Comparison of ENCODE assay signal across 14 cellular contexts in genomic region chr6:14744212-14744556, GRCh38.
A peak's percentile ranks its signal among the peaks of the same experiment; 100 is the strongest.
DNase-seq lines count a peak whose midpoint lies in the region; ATAC-seq and TF ChIP-seq lines count a peak whose summit lies in the region.
"Had no signal": no experiment of that assay in that cellular context is flagged by ENCODE, and none has a peak within 500 bp of the region (broad histone marks: within the 10 kb centered on the region; RNA-seq: fewer than 3 reads in every experiment).

No MANE protein-coding gene starts in this region.

- CTCF ChIA-PET in activated naive CD4-positive, alpha-beta T cell treated with anti-CD3 and anti-CD28 coated beads, Interleukin-2, amount 10 ng/mL, durations not matched to agents 7 days and 5 days (lab: Charles Lee) = no interaction called here
- CTCF ChIA-PET in activated CD8-positive, alpha-beta T cell treated with anti-CD3 and anti-CD28 coated beads, Interleukin-2, amount 10 ng/mL, durations not matched to agents 7 days and 5 days (lab: Charles Lee) = no interaction called here

- peak overlapping the region; percentile 82 for H3K27ac Mint-ChIP-seq in activated naive CD4-positive, alpha-beta T cell treated with anti-CD3 and anti-CD28 coated beads, Interleukin-2, amount 10 ng/mL, durations not matched to agents 7 days and 5 days
- peak overlapping the region; percentile 60 for H3K27ac Mint-ChIP-seq in activated CD8-positive, alpha-beta T cell treated with anti-CD3 and anti-CD28 coated beads, Interleukin-2, amount 10 ng/mL, durations not matched to agents 7 days and 5 days
- H3K27ac Mint-ChIP-seq: WTC11 had no signal

- H3K27me3 ChIP-seq in foreskin keratinocyte (no peaks in the 10 kb centered on the region), suprapubic skin (no peaks in the 10 kb centered on the region)
- H3K27me3 ChIP-seq: thyroid gland had no signal

- 65% methylated on average over 3 of the region's 3 CpGs for WGBS in suprapubic skin

- ATAC-seq in activated CD8-positive, alpha-beta T cell treated with anti-CD3 and anti-CD28 coated beads, Interleukin-2, amount 10 ng/mL, durations not matched to agents 7 days and 5 days = no peak
- no peak for ATAC-seq in foreskin keratinocyte
- ATAC-seq in GM21786 (IDR thresholded peaks at IDR 0.05; ENCODE audit: unreplicated experiment) = no peak
- ATAC-seq: left lobe of liver, WTC11 had no signal

- TF ChIP-seq EP300 in suprapubic skin (IDR thresholded peaks at IDR 0.05) = no peak

- H3K9me3 ChIP-seq in suprapubic skin = no peaks in the 10 kb centered on the region
- H3K9me3 ChIP-seq: thyroid gland had no signal

- peaks cover 6% of the 10 kb centered on the region for H3K36me3 Mint-ChIP-seq in activated naive CD4-positive, alpha-beta T cell treated with anti-CD3 and anti-CD28 coated beads, Interleukin-2, amount 10 ng/mL, durations not matched to agents 7 days and 5 days
- no peaks in the 10 kb centered on the region for H3K36me3 Mint-ChIP-seq in activated CD8-positive, alpha-beta T cell treated with anti-CD3 and anti-CD28 coated beads, Interleukin-2, amount 10 ng/mL, durations not matched to agents 7 days and 5 days (ENCODE audit: low read depth)

- peaks cover 27% of the 10 kb centered on the region for H3K4me1 ChIP-seq in foreskin keratinocyte
- H3K4me1 ChIP-seq in suprapubic skin = peaks cover 13% of the 10 kb centered on the region
- H3K4me1 ChIP-seq: thyroid gland had no signal

- no peak for TF ChIP-seq POLR2A in suprapubic skin (IDR thresholded peaks at IDR 0.05)

- TF ChIP-seq CTCF in foreskin keratinocyte (conservative IDR thresholded peaks at IDR 0.05) (no peak), suprapubic skin (IDR thresholded peaks at IDR 0.05) (no peak)

- no peak overlapping the region for H3K4me3 Mint-ChIP-seq in activated naive CD4-positive, alpha-beta T cell treated with anti-CD3 and anti-CD28 coated beads, Interleukin-2, amount 10 ng/mL, durations not matched to agents 7 days and 5 days
- no peak overlapping the region for H3K4me3 Mint-ChIP-seq in activated CD8-positive, alpha-beta T cell treated with anti-CD3 and anti-CD28 coated beads, Interleukin-2, amount 10 ng/mL, durations not matched to agents 7 days and 5 days
- H3K4me3 Mint-ChIP-seq: naive B cell, WTC11 had no signal

- H3K4me3 ChIP-seq in suprapubic skin = no peak overlapping the region
- H3K4me3 ChIP-seq: thyroid gland had no signal

- DNase-seq in activated naive CD4-positive, alpha-beta T cell treated with anti-CD3 and anti-CD28 coated beads, Interleukin-2, amount 10 ng/mL, durations not matched to agents 7 days and 5 days = no peak
- DNase-seq in activated naive CD4-positive, alpha-beta T cell (lab: John Stamatoyannopoulos, UW) = no peak
- no peak for DNase-seq in activated CD8-positive, alpha-beta T cell treated with anti-CD3 and anti-CD28 coated beads, Interleukin-2, amount 10 ng/mL, durations not matched to agents 7 days and 5 days
- DNase-seq in foreskin keratinocyte = no peak
- DNase-seq in suprapubic skin (ENCODE audit: low spot score in 2 of 2) = no peak
- no peak for DNase-seq in activated gamma-delta T cell (lab: John Stamatoyannopoulos, UW)
- no peak for DNase-seq in NCI-H1436 treated with DMSO at 0.1 percent for 48 hours (lab: John Stamatoyannopoulos, UW)
- DNase-seq: naive B cell, NCI-H187, NCI-H510A, thyroid gland had no signal

- peaks cover 17% of the 10 kb centered on the region for H3K9me3 Mint-ChIP-seq in activated naive CD4-positive, alpha-beta T cell treated with anti-CD3 and anti-CD28 coated beads, Interleukin-2, amount 10 ng/mL, durations not matched to agents 7 days and 5 days
- H3K9me3 Mint-ChIP-seq in activated CD8-positive, alpha-beta T cell treated with anti-CD3 and anti-CD28 coated beads, Interleukin-2, amount 10 ng/mL, durations not matched to agents 7 days and 5 days (ENCODE audit: insufficient read depth) = peaks cover 4% of the 10 kb centered on the region

- H3K4me1 Mint-ChIP-seq in activated naive CD4-positive, alpha-beta T cell treated with anti-CD3 and anti-CD28 coated beads, Interleukin-2, amount 10 ng/mL, durations not matched to agents 7 days and 5 days = peaks cover 41% of the 10 kb centered on the region
- peaks cover 47% of the 10 kb centered on the region for H3K4me1 Mint-ChIP-seq in activated CD8-positive, alpha-beta T cell treated with anti-CD3 and anti-CD28 coated beads, Interleukin-2, amount 10 ng/mL, durations not matched to agents 7 days and 5 days (ENCODE audit: low read depth)

- peaks cover 3% of the 10 kb centered on the region for H3K27me3 Mint-ChIP-seq in activated naive CD4-positive, alpha-beta T cell treated with anti-CD3 and anti-CD28 coated beads, Interleukin-2, amount 10 ng/mL, durations not matched to agents 7 days and 5 days
- H3K27me3 Mint-ChIP-seq in activated CD8-positive, alpha-beta T cell treated with anti-CD3 and anti-CD28 coated beads, Interleukin-2, amount 10 ng/mL, durations not matched to agents 7 days and 5 days (ENCODE audit: low read depth) = no peaks in the 10 kb centered on the region
- H3K27me3 Mint-ChIP-seq: naive B cell had no signal

- POLR2A ChIA-PET in activated CD8-positive, alpha-beta T cell treated with anti-CD3 and anti-CD28 coated beads, Interleukin-2, amount 10 ng/mL, durations not matched to agents 7 days and 5 days (lab: Charles Lee) = no interaction called here

- no peaks in the 10 kb centered on the region for H3K36me3 ChIP-seq in suprapubic skin
- H3K36me3 ChIP-seq: thyroid gland had no signal

- H3K27ac ChIP-seq in foreskin keratinocyte (peak overlapping the region; percentile 99), suprapubic skin (peak overlapping the region; percentile 92)
- H3K27ac ChIP-seq: thyroid gland had no signal
